8 cellular contexts compared by ENCODE assay signal in genomic region chr3:124033360-124034015, GRCh38. TPM values are rescaled to one million over a fixed set of nuclear protein-coding genes. Genes with fewer than 3 reads are reported as not detected.
DNase-seq lines count a peak whose midpoint lies in the region; ATAC-seq, FAIRE-seq and TF ChIP-seq lines count a peak whose summit lies in the region.

Gene KALRN, plus strand, starts transcription at chr3:124033369.

- H3K4me2 ChIP-seq in astrocyte (ENCODE audit: low read length), result peak within 1 kb of the TSS; percentile 100

- H3K4me1 ChIP-seq in astrocyte (ENCODE audit: insufficient read depth, low read length), result peaks cover 18% of the 10 kb centered on the region

- H3K9ac ChIP-seq in astrocyte (ENCODE audit: low read length), result peak within 1 kb of the TSS; percentile 86

- TF ChIP-seq CTCF in astrocyte (IDR thresholded peaks at IDR 0.05; ENCODE audit: insufficient read depth, low read depth, low read length), result peak; percentile 4

- no peaks in the 10 kb centered on the region for H3K9me3 ChIP-seq in astrocyte (ENCODE audit: insufficient read depth, low read depth, low read length)

- H3K4me3 ChIP-seq in astrocyte (ENCODE audit: insufficient read depth, low read depth, low read length) (peak within 1 kb of the TSS; percentile 83), iPS-11a (ENCODE audit: low read depth, low read length) (peak within 1 kb of the TSS; percentile 75), skeletal muscle cell (ENCODE audit: low read depth, low read length) (peak within 1 kb of the TSS; percentile 57)

- peaks cover 4% of the 10 kb centered on the region for H3K27me3 Mint-ChIP-seq in astrocyte (ENCODE audit: low read depth, unreplicated experiment)

- no peaks in the 10 kb centered on the region for H3K9me3 Mint-ChIP-seq in astrocyte (ENCODE audit: unreplicated experiment)

- no peak for DNase-seq in activated CD4-positive, CD25-positive, alpha-beta regulatory T cell treated with anti-CD3 and anti-CD28 coated beads, Interleukin-2, amount 50 U/mL, for 72 hours
- DNase-seq in astrocyte (ENCODE audit: low read depth), result no peak
- DNase-seq in skeletal muscle cell (ENCODE audit: low read depth), result no peak
- DNase-seq in NK-92 (lab: John Stamatoyannopoulos, UW; ENCODE audit: unreplicated experiment), result no peak
- no peak for DNase-seq in GM19238 (ENCODE audit: insufficient read length, low spot score)

- H3K4me1 Mint-ChIP-seq in astrocyte (ENCODE audit: low read depth, unreplicated experiment), result peaks cover 16% of the 10 kb centered on the region

- H4K20me1 ChIP-seq in astrocyte (ENCODE audit: insufficient read depth, low read length), result peaks cover 44% of the 10 kb centered on the region

- peaks cover 2% of the 10 kb centered on the region for H3K36me3 Mint-ChIP-seq in astrocyte (ENCODE audit: low read depth, unreplicated experiment)

- H3K36me3 ChIP-seq in astrocyte (ENCODE audit: insufficient read depth, low read length), result no peaks in the 10 kb centered on the region

- peak; percentile 10 to 14 for ATAC-seq in activated CD4-positive, CD25-positive, alpha-beta regulatory T cell treated with anti-CD3 and anti-CD28 coated beads, Interleukin-2, amount 50 U/mL, for 24 hours
- ATAC-seq in HG03280 (IDR thresholded peaks at IDR 0.05; ENCODE audit: unreplicated experiment), result peak; percentile 4

- no peak within 1 kb of the TSS for H3K27ac Mint-ChIP-seq in astrocyte (ENCODE audit: unreplicated experiment)

- peak within 1 kb of the TSS; percentile 92 for H3K4me3 Mint-ChIP-seq in astrocyte (ENCODE audit: unreplicated experiment)

- peaks cover 44% of the 10 kb centered on the region for H3K79me2 ChIP-seq in astrocyte (ENCODE audit: insufficient read depth, low read length)

- H3K27me3 ChIP-seq in astrocyte (ENCODE audit: insufficient read depth, low read length), result no peaks in the 10 kb centered on the region

- peak within 1 kb of the TSS; percentile 98 for H2AFZ ChIP-seq in astrocyte (ENCODE audit: low read depth, low read length)

- FAIRE-seq in astrocyte (lab: Jason Lieb, UNC), result no peak

- H3K27ac ChIP-seq in astrocyte (ENCODE audit: low read depth, low read length), result peak within 1 kb of the TSS; percentile 48

RNA-seq across cellular contexts. Expression of gene KALRN, which starts in this region (rescaled TPM):
- 28.6 and 29.2 TPM in 2 replicates for total RNA-seq in astrocyte
